In genomic region chr18:58671122-58671940, GRCh38 we compare ENCODE assay signal across 8 cellular contexts. TPM values are rescaled to one million over a fixed set of nuclear protein-coding genes. Genes with fewer than 3 reads are reported as not detected.
A peak's percentile ranks its signal among the peaks of the same experiment; 100 is the strongest.
DNase-seq lines count a peak whose midpoint lies in the region; ATAC-seq, FAIRE-seq and TF ChIP-seq lines count a peak whose summit lies in the region.

Gene MALT1, plus strand, starts transcription at chr18:58671465. Its CDS starts 179 bp downstream, at chr18:58671644.

- peak within 1 kb of the TSS; percentile 90 for H3K4me3 ChIP-seq in adipocyte (ENCODE audit: low read length)
- peak within 1 kb of the TSS; percentile 60 to 97 (median 78) for H3K4me3 ChIP-seq in heart left ventricle
- H3K4me3 ChIP-seq in upper lobe of left lung: peak within 1 kb of the TSS; percentile 58 to 89 (median 80)

- H3K27me3 ChIP-seq in adipocyte (replicated peaks; ENCODE audit: control insufficient read depth, insufficient read depth, low read length) (no peaks in the 10 kb centered on the region), heart left ventricle (no peaks in the 10 kb centered on the region), upper lobe of left lung (no peaks in the 10 kb centered on the region)

- TF ChIP-seq EP300 in upper lobe of left lung (IDR thresholded peaks at IDR 0.05): peak in 1 of 4 donors; percentile 72

- H3K4me1 ChIP-seq in adipocyte (ENCODE audit: control insufficient read depth, insufficient read depth, low read length) (peaks cover 7% of the 10 kb centered on the region), heart left ventricle (peaks cover 0 to 43% (median 14%) of the 10 kb centered on the region in 12 donors), upper lobe of left lung (peaks cover 8 to 36% (median 14%) of the 10 kb centered on the region in 4 donors)

- peak within 1 kb of the TSS; percentile 86 for H3K9ac ChIP-seq in adipocyte (ENCODE audit: low read length)

- 0 to 1% (median 0%) methylated on average over 11 to 98 of the region's 98 CpGs; no CpG with 5 or more reads in 1 of the 4 donors for WGBS in heart left ventricle, 4 donors
- WGBS in upper lobe of left lung, 2 donors: 1% methylated on average over 17 to 31 of the region's 98 CpGs

- ATAC-seq in HG02798 (IDR thresholded peaks at IDR 0.05; ENCODE audit: poor library complexity, unreplicated experiment): peak; percentile 82
- ATAC-seq in heart left ventricle: peak; percentile 97 to 98 (median 98)
- ATAC-seq in upper lobe of left lung (ENCODE audit: low FRiP score in 2 of 2): peak; percentile 98 to 99

- DNase-seq in GM12891 (ENCODE audit: insufficient read length, low spot score) (peak; percentile 83), NCI-H1436 treated with DMSO at 0.1 percent for 48 hours (lab: John Stamatoyannopoulos, UW) (peak; percentile 67), T follicular helper cell (ENCODE audit: low read depth) (peak; percentile 92), adipocyte (ENCODE audit: low read depth) (peak; percentile 97), heart left ventricle (peak; percentile 94 to 98 (median 94)), posterior vena cava (ENCODE audit: low spot score) (peak; percentile 97), upper lobe of left lung (peak; percentile 96 to 99)

- H3K36me3 ChIP-seq in adipocyte (ENCODE audit: control insufficient read depth, insufficient read depth, low read length, severe bottlenecking) (no peaks in the 10 kb centered on the region), heart left ventricle (no peaks in the 10 kb centered on the region), upper lobe of left lung (no peaks in the 10 kb centered on the region)

- FAIRE-seq in GM12891 (lab: Jason Lieb, UNC): peak; percentile 94

- peak; percentile 78 for TF ChIP-seq POLR2A in GM12891 (IDR thresholded peaks at IDR 0.05; ENCODE audit: low read depth, low read length)
- TF ChIP-seq POLR2A in heart left ventricle (IDR thresholded peaks at IDR 0.05): peak; percentile 31 to 96
- TF ChIP-seq POLR2A in upper lobe of left lung (IDR thresholded peaks at IDR 0.05): peak in 3 of 4 donors; percentile 90 to 97 (median 96)

- H3K9me3 ChIP-seq in adipocyte (ENCODE audit: control insufficient read depth, low read length): no peaks in the 10 kb centered on the region
- no peaks in the 10 kb centered on the region for H3K9me3 ChIP-seq in heart left ventricle
- H3K9me3 ChIP-seq in upper lobe of left lung: no peaks in the 10 kb centered on the region

- TF ChIP-seq CTCF in heart left ventricle (IDR thresholded peaks at IDR 0.05): peak in 6 of 12 donors; percentile 7 to 32 (median 16)
- TF ChIP-seq CTCF in upper lobe of left lung (IDR thresholded peaks at IDR 0.05): peak in 2 of 6 experiments; percentile 18 to 48

- intact Hi-C loops in heart left ventricle (cut with DNase I) (loop anchor here in 6 of 10 donors (5.0 to 10.0 kb wide), 7 partner anchors 39 to 144 kb away; no protein-coding TSS in a partner anchor), posterior vena cava (cut with DNase I) (no loop called here)

- H3K27ac ChIP-seq in heart left ventricle (peak within 1 kb of the TSS; percentile 84 to 98 (median 94)), upper lobe of left lung (peak within 1 kb of the TSS; percentile 95 to 98 (median 96))

TF ChIP-seq in GM12891, 5 proteins besides CTCF, POLR2A, EP300 and RAD21:
- TF ChIP-seq POU2F2 (IDR thresholded peaks at IDR 0.05; ENCODE audit: low read depth, low read length) (peak; percentile 42; the same call in 1 of the 2 replicates), PAX5 (IDR thresholded peaks at IDR 0.05; ENCODE audit: insufficient read depth, low read length, severe bottlenecking) (peak; percentile 83), POLR2AphosphoS5 (IDR thresholded peaks at IDR 0.05; ENCODE audit: low read depth, low read length) (peak; percentile 66), SPI1 (IDR thresholded peaks at IDR 0.05; ENCODE audit: low read depth, low read length) (peak; percentile 26), TAF1 (IDR thresholded peaks at IDR 0.05; ENCODE audit: low read depth, low read length) (peak; percentile 88)

RNA-seq across cellular contexts. Expression of gene MALT1, which starts in this region (rescaled TPM):
- polyA plus RNA-seq in GM12891 (2012; ENCODE audit: low read depth, missing spikeins): 24.4 TPM
- 10 to 100 TPM in 7 of 9 donors, 1 to 10 TPM in 2; 9.3 to 18.3 (median 10.4) TPM for total RNA-seq in heart left ventricle
- 1 to 10 TPM; 5.4 to 6.4 TPM for polyA plus RNA-seq in heart left ventricle
- 10 to 100 TPM; 12.8 to 19.1 TPM for total RNA-seq in posterior vena cava
- 10 to 100 TPM; 17.1 to 29.3 (median 24.6) TPM for total RNA-seq in upper lobe of left lung

Comparison
In these comparisons a context has a peak if more than half of its experiments do, and no peak if none do; other contexts are left out.
1. Peak in every context shown above with its lines: DNase-seq, ATAC-seq, H3K4me3 ChIP-seq and H3K27ac ChIP-seq.
2. intact Hi-C loops: an anchor here in heart left ventricle (5.0 to 10.0 kb wide); none called in posterior vena cava.